Comparison of ENCODE assay signal across 23 cellular contexts in genomic region chr4:140866492-140867005, GRCh38.
DNase-seq lines count a peak whose midpoint lies in the region; FAIRE-seq lines count a peak whose summit lies in the region.
"Had no signal": no experiment of that assay in that cellular context is flagged by ENCODE, and none has a peak within 500 bp of the region (broad histone marks: within the 10 kb centered on the region; RNA-seq: fewer than 3 reads in every experiment).

No MANE protein-coding gene starts in this region.

- peaks cover 5% of the 10 kb centered on the region for H3K4me1 ChIP-seq in rectal smooth muscle tissue (ENCODE audit: control insufficient read depth, insufficient read depth, low read length)
- H3K4me1 ChIP-seq: BLaER1 had no signal

- FAIRE-seq in islet of Langerhans (lab: Jason Lieb, UNC): peak; percentile 55
- FAIRE-seq: HTR-8/SVneo, K562 had no signal

- no peak overlapping the region for H3K9ac ChIP-seq in rectal smooth muscle tissue (ENCODE audit: low read length)
- H3K9ac ChIP-seq: BLaER1 had no signal

- peak; percentile 9 for DNase-seq in NCI-H82 (lab: John Stamatoyannopoulos, UW)
- no peak for DNase-seq in NCI-H82 treated with DMSO at 0.1 percent for 48 hours (lab: John Stamatoyannopoulos, UW; ENCODE audit: unreplicated experiment)
- peak; percentile 37 for DNase-seq in amniotic epithelial cell (ENCODE audit: low read depth)
- DNase-seq in AG08396 (ENCODE audit: low spot score): no peak
- DNase-seq in NCI-H128 (lab: John Stamatoyannopoulos, UW; ENCODE audit: unreplicated experiment): no peak
- DNase-seq in activated effector memory CD4-positive, alpha-beta T cell treated with anti-CD3 and anti-CD28 coated beads, Interleukin-2, amount 50 U/mL, for 16 hours: no peak
- DNase-seq: CD4-positive, CD25-positive, alpha-beta regulatory T cell; DMS53; H9; MV-4-11; NCI-H1105; NCI-H1694; NCI-H2029 treated with DMSO at 0.1 percent for 48 hours; NCI-H524; Right ventricle myocardium superior; RPMI8226 had no signal

- H3K27me3 ChIP-seq in rectal smooth muscle tissue (ENCODE audit: control insufficient read depth, insufficient read depth, low read length): no peaks in the 10 kb centered on the region
- H3K27me3 ChIP-seq: BLaER1, SJSA1 had no signal

- H3K36me3 ChIP-seq in rectal smooth muscle tissue (ENCODE audit: control insufficient read depth, insufficient read depth, low read length): no peaks in the 10 kb centered on the region
- H3K36me3 ChIP-seq: BLaER1, SJSA1 had no signal

- H3K4me3 ChIP-seq in rectal smooth muscle tissue (ENCODE audit: low read length): no peak overlapping the region
- H3K4me3 ChIP-seq: BLaER1, GM23338, K562, SJSA1 had no signal

- peak overlapping the region; percentile 30 for H3K27ac ChIP-seq in rectal smooth muscle tissue (ENCODE audit: low read depth, low read length)
- H3K27ac ChIP-seq: BLaER1, SJSA1 had no signal

Comparison
In these comparisons a context has a peak if more than half of its experiments do, and no peak if none do; other contexts are left out.
1. DNase-seq: peak in NCI-H82 (single experiment) and amniotic epithelial cell (single experiment); none in NCI-H82 treated with DMSO at 0.1 percent for 48 hours (single experiment), AG08396 (single experiment), NCI-H128 (single experiment) and activated effector memory CD4-positive, alpha-beta T cell treated with anti-CD3 and anti-CD28 coated beads, Interleukin-2, amount 50 U/mL, for 16 hours (single experiment).